In the genomic region with DNA sequence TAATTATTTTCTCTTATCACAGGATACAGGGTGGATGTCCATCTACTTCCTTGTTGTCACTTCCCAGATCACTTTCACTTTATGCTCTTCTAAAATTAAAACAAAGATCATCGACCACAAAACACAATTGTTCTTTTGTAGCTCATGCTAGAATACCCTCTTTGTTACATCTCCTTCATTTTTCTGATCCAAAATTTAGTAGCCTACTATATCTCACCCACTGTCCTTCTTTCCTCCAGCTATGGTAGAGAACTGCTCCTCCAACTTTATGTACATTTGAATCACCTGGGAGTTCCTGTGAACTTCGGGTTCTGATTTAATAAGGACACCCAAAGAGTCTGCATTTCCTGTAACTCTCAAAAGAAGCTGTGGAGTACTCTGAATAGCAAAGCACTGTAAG, we compare ENCODE assay signal across 12 cellular contexts. TPM values are rescaled to one million over a fixed set of nuclear protein-coding genes. Genes with fewer than 3 reads are reported as not detected.
A peak's percentile ranks its signal among the peaks of the same experiment; 100 is the strongest.
DNase-seq lines count a peak whose midpoint lies in the region; ATAC-seq lines count a peak whose summit lies in the region.
"Had no signal": no experiment of that assay in that cellular context is flagged by ENCODE, and none has a peak within 500 bp of the region (broad histone marks: within the 10 kb centered on the region; RNA-seq: fewer than 3 reads in every experiment).

No MANE protein-coding gene starts in this region.

- ATAC-seq in right cardiac atrium (no peak), left cardiac atrium (no peak), GM21737 (IDR thresholded peaks at IDR 0.05; ENCODE audit: unreplicated experiment) (no peak), HG02571 (IDR thresholded peaks at IDR 0.05; ENCODE audit: unreplicated experiment) (no peak)
- ATAC-seq in activated naive CD8-positive, alpha-beta T cell treated with anti-CD3 and anti-CD28 coated beads, Interleukin-2, amount 10 ng/mL, durations not matched to agents 7 days and 5 days (ENCODE audit: low read depth), result no peak
- ATAC-seq: mucosa of descending colon had no signal

- peak overlapping the region; percentile 18 for H3K4me3 ChIP-seq in right cardiac atrium (ENCODE audit: low read length)
- H3K4me3 ChIP-seq in mucosa of stomach (ENCODE audit: low read length), result peak overlapping the region; percentile 1
- peak overlapping the region; percentile 22 for H3K4me3 ChIP-seq in urinary bladder (ENCODE audit: low read depth, low read length)
- H3K4me3 ChIP-seq: mucosa of descending colon had no signal

- WGBS in right cardiac atrium, result 22% methylated on average over 2 of the region's 2 CpGs
- 47% methylated on average over 2 of the region's 2 CpGs for WGBS in urinary bladder

- H3K9me3 Mint-ChIP-seq in activated naive CD8-positive, alpha-beta T cell treated with anti-CD3 and anti-CD28 coated beads, Interleukin-2, amount 10 ng/mL, durations not matched to agents 7 days and 5 days, result peaks cover 4% of the 10 kb centered on the region

- H3K4me1 ChIP-seq in right cardiac atrium (ENCODE audit: control insufficient read depth, insufficient read depth, low read length) (no peaks in the 10 kb centered on the region), mucosa of stomach (ENCODE audit: control insufficient read depth, insufficient read depth, low read length) (peaks cover 16% of the 10 kb centered on the region), urinary bladder (ENCODE audit: insufficient read depth) (no peaks in the 10 kb centered on the region)

- H3K4me1 Mint-ChIP-seq in activated naive CD8-positive, alpha-beta T cell treated with anti-CD3 and anti-CD28 coated beads, Interleukin-2, amount 10 ng/mL, durations not matched to agents 7 days and 5 days, result peaks cover 14% of the 10 kb centered on the region

- H3K27me3 Mint-ChIP-seq in activated naive CD8-positive, alpha-beta T cell treated with anti-CD3 and anti-CD28 coated beads, Interleukin-2, amount 10 ng/mL, durations not matched to agents 7 days and 5 days, result no peaks in the 10 kb centered on the region

- intact Hi-C loops in right cardiac atrium (cut with DNase I), result loop anchor here in 2 of 4 donors (10.0 kb wide), 2 partner anchors 62 to 312 kb away; no protein-coding TSS in a partner anchor
- intact Hi-C loops in left cardiac atrium (cut with DNase I), result no loop called here

- H3K9ac ChIP-seq in mucosa of stomach (ENCODE audit: low read length), result no peak overlapping the region

- H3K27me3 ChIP-seq in right cardiac atrium (ENCODE audit: control insufficient read depth, insufficient read depth) (no peaks in the 10 kb centered on the region), mucosa of stomach (ENCODE audit: control insufficient read depth, insufficient read depth, low read length) (no peaks in the 10 kb centered on the region)

- POLR2A ChIA-PET in activated naive CD8-positive, alpha-beta T cell treated with anti-CD3 and anti-CD28 coated beads, Interleukin-2, amount 10 ng/mL, durations not matched to agents 7 days and 5 days (lab: Charles Lee), result interaction anchor here (1.0 to 1.8 kb wide), 5 partner anchors 20 to 315 kb away, joined by 3 to 15 read pairs (median 5); no protein-coding TSS in a partner anchor

- H3K27ac Mint-ChIP-seq in activated naive CD8-positive, alpha-beta T cell treated with anti-CD3 and anti-CD28 coated beads, Interleukin-2, amount 10 ng/mL, durations not matched to agents 7 days and 5 days, result peak overlapping the region; percentile 82

- peak overlapping the region; percentile 72 for H3K4me3 Mint-ChIP-seq in activated naive CD8-positive, alpha-beta T cell treated with anti-CD3 and anti-CD28 coated beads, Interleukin-2, amount 10 ng/mL, durations not matched to agents 7 days and 5 days

- H3K36me3 Mint-ChIP-seq in activated naive CD8-positive, alpha-beta T cell treated with anti-CD3 and anti-CD28 coated beads, Interleukin-2, amount 10 ng/mL, durations not matched to agents 7 days and 5 days, result peaks cover 10% of the 10 kb centered on the region

- H3K9me3 ChIP-seq in right cardiac atrium (ENCODE audit: control insufficient read depth, low read length), result no peaks in the 10 kb centered on the region
- H3K9me3 ChIP-seq in mucosa of stomach (ENCODE audit: control insufficient read depth, low read length), result no peaks in the 10 kb centered on the region
- H3K9me3 ChIP-seq: Caco-2, mucosa of descending colon had no signal

- DNase-seq in right cardiac atrium (no peak), left cardiac atrium (no peak), NCI-H2196 (lab: John Stamatoyannopoulos, UW; ENCODE audit: unreplicated experiment) (no peak)
- no peak for DNase-seq in activated naive CD8-positive, alpha-beta T cell treated with anti-CD3 and anti-CD28 coated beads, Interleukin-2, amount 10 ng/mL, durations not matched to agents 7 days and 5 days
- DNase-seq: activated CD4-positive, alpha-beta T cell treated with anti-CD3 and anti-CD28 coated beads for 4 hours; Caco-2; mucosa of descending colon; NCI-H2227 treated with DMSO at 0.1 percent for 48 hours had no signal

- H3K27ac ChIP-seq in right cardiac atrium (ENCODE audit: low read length), result no peak overlapping the region
- H3K27ac ChIP-seq in urinary bladder (ENCODE audit: low read depth), result peak overlapping the region; percentile 62

- H3K36me3 ChIP-seq in mucosa of stomach (ENCODE audit: control insufficient read depth, insufficient read depth, low read length) (no peaks in the 10 kb centered on the region), urinary bladder (ENCODE audit: insufficient read depth) (no peaks in the 10 kb centered on the region)

RNA-seq across cellular contexts. Expression of a gene that starts 1.2 kb away (rescaled TPM):
- total RNA-seq in right cardiac atrium (10 to 100 TPM; 17.4 to 30.3 (median 27.3) TPM), left cardiac atrium (10 to 100 TPM; 26.4 to 30.2 TPM), urinary bladder (485 TPM)
- polyA plus RNA-seq in right cardiac atrium (7.6 TPM), urinary bladder (50.3 TPM)
- 10 to 100 TPM; 49.0 to 50.6 TPM for total RNA-seq in activated naive CD8-positive, alpha-beta T cell treated with anti-CD3 and anti-CD28 coated beads, Interleukin-2, amount 10 ng/mL, durations not matched to agents 7 days and 5 days
